Comparison of ENCODE assay signal across 12 cellular contexts in the genomic region with DNA sequence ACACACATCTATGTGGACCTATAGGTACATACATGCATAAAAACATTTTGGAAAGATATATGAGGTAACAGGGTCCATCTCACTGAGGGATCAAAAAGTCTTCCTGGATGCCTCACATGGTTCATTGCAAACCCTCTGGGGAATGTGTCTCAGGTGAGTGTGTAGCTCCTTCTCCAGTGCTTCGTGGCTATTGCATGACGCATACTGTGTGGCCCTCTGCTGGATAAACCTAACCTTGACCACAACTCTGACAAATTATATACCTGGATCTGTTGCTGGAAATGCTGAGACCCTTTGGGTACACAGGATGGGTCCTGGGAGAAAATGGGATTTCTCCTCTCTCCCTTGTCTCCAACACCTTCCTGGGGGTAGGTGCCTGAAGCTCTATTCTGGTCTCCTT.
A peak's percentile ranks its signal among the peaks of the same experiment; 100 is the strongest.
DNase-seq lines count a peak whose midpoint lies in the region; ATAC-seq and TF ChIP-seq lines count a peak whose summit lies in the region.
"Had no signal": no experiment of that assay in that cellular context is flagged by ENCODE, and none has a peak within 500 bp of the region (broad histone marks: within the 10 kb centered on the region; RNA-seq: fewer than 3 reads in every experiment).

No MANE protein-coding gene starts in this region.

- H3K27me3 ChIP-seq in A673 (replicated peaks; ENCODE audit: insufficient read depth, low read depth, low read length, poor library complexity) (no peaks in the 10 kb centered on the region), Panc1 (ENCODE audit: control insufficient read depth, insufficient read depth, low read length) (no peaks in the 10 kb centered on the region), esophagus muscularis mucosa (no peaks in the 10 kb centered on the region)
- H3K27me3 ChIP-seq: right atrium auricular region, transverse colon had no signal

- H3K36me3 ChIP-seq in A673 (ENCODE audit: insufficient read depth, low read length, poor library complexity, severe bottlenecking) (peaks cover 3% of the 10 kb centered on the region), Panc1 (ENCODE audit: control insufficient read depth, insufficient read depth, low read length) (no peaks in the 10 kb centered on the region), esophagus muscularis mucosa (no peaks in the 10 kb centered on the region)
- H3K36me3 ChIP-seq: right atrium auricular region, transverse colon had no signal

- H3K36me3 Mint-ChIP-seq in stimulated activated effector memory CD8-positive, alpha-beta T cell treated with anti-CD3 and anti-CD28 coated beads, Interleukin-12 subunit alpha, Interleukin-12 subunit beta, amount 100 ng/mL, for 72 hours, result no peaks in the 10 kb centered on the region

- TF ChIP-seq CTCF in A673 (conservative IDR thresholded peaks at IDR 0.05; ENCODE audit: low read depth, low read length) (0 out of 2 replicates have a peak, but pooled peaks have one; percentile 9), Panc1 (IDR thresholded peaks at IDR 0.05) (peak; percentile 23), esophagus muscularis mucosa (IDR thresholded peaks at IDR 0.05) (no peak)

- H3K4me1 Mint-ChIP-seq in stimulated activated effector memory CD8-positive, alpha-beta T cell treated with anti-CD3 and anti-CD28 coated beads, Interleukin-12 subunit alpha, Interleukin-12 subunit beta, amount 100 ng/mL, for 72 hours, result peaks cover 11% of the 10 kb centered on the region
- H3K4me1 Mint-ChIP-seq: B cell had no signal

- intact Hi-C loops in A673 (cut with micrococcal nuclease; ENCODE audit: unreplicated experiment) (no loop called here), Panc1 (cut with micrococcal nuclease; ENCODE audit: unreplicated experiment) (no loop called here), esophagus muscularis mucosa (cut with DNase I) (no loop called here)

- in situ Hi-C loops in Panc1 (cut with HindIII; ENCODE audit: low pct_unique_long_range_greater_than_20kb, low sequenced_read_pairs), result no loop called here

- CTCF ChIA-PET in A673 (lab: Charles Lee), result interaction anchor here (0.6 kb wide), 1 partner anchor 61 kb away, joined by 3 read pairs; no protein-coding TSS in a partner anchor
- CTCF ChIA-PET in Panc1 (lab: Charles Lee), result no interaction called here

- H3K9me3 ChIP-seq in A673 (ENCODE audit: low read depth, low read length, poor library complexity, severe bottlenecking) (no peaks in the 10 kb centered on the region), Panc1 (ENCODE audit: control insufficient read depth, insufficient read depth, low read depth, low read length) (no peaks in the 10 kb centered on the region), esophagus muscularis mucosa (no peaks in the 10 kb centered on the region)
- H3K9me3 ChIP-seq: right atrium auricular region, transverse colon had no signal

- ATAC-seq in GM21515 (IDR thresholded peaks at IDR 0.05; ENCODE audit: unreplicated experiment) (peak; percentile 61), Panc1 (no peak), HG03159 (IDR thresholded peaks at IDR 0.05; ENCODE audit: unreplicated experiment) (no peak)
- no peak for ATAC-seq in stimulated activated naive CD8-positive, alpha-beta T cell treated with anti-CD3 and anti-CD28 coated beads, Interleukin-15, Interleukin-2, amounts not matched to agents 100 U/mL and 50 U/mL, for 24 hours
- ATAC-seq in stimulated activated effector memory CD8-positive, alpha-beta T cell treated with anti-CD3 and anti-CD28 coated beads, Interleukin-12 subunit alpha, Interleukin-12 subunit beta, amount 100 ng/mL, for 72 hours, result no peak

- no peak overlapping the region for H3K27ac ChIP-seq in A673 (ENCODE audit: low read depth, low read length, poor library complexity, severe bottlenecking)
- H3K27ac ChIP-seq in Panc1 (ENCODE audit: low read length), result no peak overlapping the region
- H3K27ac ChIP-seq in esophagus muscularis mucosa (replicated peaks in 1 of 4), result no peak overlapping the region
- H3K27ac ChIP-seq: right atrium auricular region, transverse colon had no signal

- POLR2A ChIA-PET in A673 (lab: Charles Lee; ENCODE audit: low non-redundant PET) (no interaction called here), Panc1 (lab: Charles Lee) (no interaction called here)

- no peak for TF ChIP-seq EP300 in esophagus muscularis mucosa (IDR thresholded peaks at IDR 0.05)

- BruUV-seq in A673 (replicated peaks; lab: Mats Ljungman, UMichigan) (no TSS peak), Panc1 (replicated peaks; lab: Mats Ljungman, UMichigan) (no TSS peak)

- WGBS in esophagus muscularis mucosa, result no CpG with 5 or more reads among the region's 2 CpGs

- no peak for DNase-seq in A673 (ENCODE audit: low spot score)
- DNase-seq in Panc1 (ENCODE audit: low read depth, low spot score), result no peak
- DNase-seq in iPS-NIHi11 (ENCODE audit: low spot score), result peak; percentile 38
- no peak for DNase-seq in stimulated activated naive CD8-positive, alpha-beta T cell treated with anti-CD3 and anti-CD28 coated beads, Interleukin-15, Interleukin-2, amounts not matched to agents 100 U/mL and 50 U/mL, for 24 hours
- DNase-seq in stimulated activated effector memory CD8-positive, alpha-beta T cell treated with anti-CD3 and anti-CD28 coated beads, Interleukin-12 subunit alpha, Interleukin-12 subunit beta, amount 100 ng/mL, for 72 hours (ENCODE audit: low spot score in 2 of 2), result no peak
- DNase-seq in esophagus muscularis mucosa (ENCODE audit: extremely low spot score), result no peak
- DNase-seq: T1000, transverse colon had no signal

- H3K4me1 ChIP-seq in A673 (ENCODE audit: insufficient read depth, low read length, poor library complexity, severe bottlenecking), result peaks cover 67% of the 10 kb centered on the region
- no peaks in the 10 kb centered on the region for H3K4me1 ChIP-seq in Panc1 (ENCODE audit: control insufficient read depth, insufficient read depth, low read length)
- H3K4me1 ChIP-seq in esophagus muscularis mucosa, result peaks cover 3 to 38% (median 31%) of the 10 kb centered on the region in 4 donors
- H3K4me1 ChIP-seq: right atrium auricular region had no signal

- no peak overlapping the region for H3K27ac Mint-ChIP-seq in stimulated activated effector memory CD8-positive, alpha-beta T cell treated with anti-CD3 and anti-CD28 coated beads, Interleukin-12 subunit alpha, Interleukin-12 subunit beta, amount 100 ng/mL, for 72 hours
- H3K27ac Mint-ChIP-seq: B cell had no signal

- H3K4me3 ChIP-seq in A673 (ENCODE audit: low read depth, low read length, poor library complexity, severe bottlenecking), result no peak overlapping the region
- H3K4me3 ChIP-seq in Panc1 (ENCODE audit: low read depth in 2 of 2, low read length in 2 of 2), result no peak overlapping the region
- H3K4me3 ChIP-seq in esophagus muscularis mucosa, result no peak overlapping the region
- H3K4me3 ChIP-seq: right atrium auricular region, transverse colon had no signal

- H3K4me3 Mint-ChIP-seq in stimulated activated effector memory CD8-positive, alpha-beta T cell treated with anti-CD3 and anti-CD28 coated beads, Interleukin-12 subunit alpha, Interleukin-12 subunit beta, amount 100 ng/mL, for 72 hours, result no peak overlapping the region
- H3K4me3 Mint-ChIP-seq: B cell had no signal

- H3K9me3 Mint-ChIP-seq in stimulated activated effector memory CD8-positive, alpha-beta T cell treated with anti-CD3 and anti-CD28 coated beads, Interleukin-12 subunit alpha, Interleukin-12 subunit beta, amount 100 ng/mL, for 72 hours, result no peaks in the 10 kb centered on the region

- TF ChIP-seq POLR2A in esophagus muscularis mucosa (IDR thresholded peaks at IDR 0.05; ENCODE audit: low read depth), result no peak

Comparison
In these comparisons a context has a peak if more than half of its experiments do, and no peak if none do; other contexts are left out.
1. CTCF ChIP-seq: peak in A673 (single experiment) and Panc1 (single experiment); none in esophagus muscularis mucosa (0 of 3).